ENCODE assay signal across 1 cellular context in the genomic region with DNA sequence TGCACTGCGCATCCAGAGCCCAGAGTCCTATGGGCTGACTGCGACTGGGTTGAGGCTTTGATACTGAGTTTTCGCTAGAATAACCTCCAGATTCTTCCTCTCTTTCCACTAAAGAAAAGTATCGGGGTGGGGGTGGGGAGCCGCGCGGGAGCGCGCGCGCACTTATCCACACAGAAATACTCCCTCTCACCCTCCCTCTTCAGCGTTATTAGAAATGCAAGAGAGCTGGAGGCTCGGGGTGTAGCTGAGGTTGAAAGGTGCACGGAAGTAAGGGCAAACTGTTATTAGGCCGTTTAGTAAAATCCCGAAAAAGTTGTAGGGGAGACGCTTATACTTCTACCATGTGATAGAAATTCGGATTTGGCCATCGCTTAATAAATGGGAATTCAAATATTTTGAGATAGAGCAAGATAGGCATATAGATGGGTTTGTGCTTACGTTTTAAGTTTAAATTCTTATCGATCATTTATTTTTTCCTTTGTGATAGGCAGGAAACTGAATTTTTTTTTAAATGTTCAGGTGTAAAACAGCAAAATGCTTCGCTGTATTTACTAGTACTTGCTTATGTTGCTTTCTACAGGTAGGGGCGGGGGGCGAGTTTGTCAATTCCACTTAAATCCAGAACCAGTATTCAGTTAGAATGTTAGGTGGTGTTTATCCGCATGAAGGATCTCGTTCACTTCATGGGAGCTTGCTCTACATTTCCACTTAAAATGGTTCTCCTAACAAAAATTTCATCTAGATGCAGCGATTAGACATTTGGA.
A peak's percentile ranks its signal among the peaks of the same experiment; 100 is the strongest.
TF ChIP-seq lines count a peak whose summit lies in the region.

No MANE protein-coding gene starts in this region.

TF ChIP-seq in HepG2, 621 proteins besides CTCF, POLR2A, EP300 and RAD21 (continued from another document):
- 0 out of 2 replicates have a peak, but pooled peaks have one; percentile 8 for TF ChIP-seq ZNF263 (CRISPR knock-in tag; IDR thresholded peaks at IDR 0.05)
- no peak for TF ChIP-seq HCFC1 (IDR thresholded peaks at IDR 0.05; ENCODE audit: low read depth, low read length)
- no peak for TF ChIP-seq ZNF720 (CRISPR knock-in tag; IDR thresholded peaks at IDR 0.05)
- TF ChIP-seq ZNF501 (CRISPR knock-in tag; IDR thresholded peaks at IDR 0.05), result 0 out of 2 replicates have a peak, but pooled peaks have one; percentile 2
- TF ChIP-seq MATR3 (CRISPR knock-in tag; IDR thresholded peaks at IDR 0.05), result no peak
- TF ChIP-seq, protein P1, sequence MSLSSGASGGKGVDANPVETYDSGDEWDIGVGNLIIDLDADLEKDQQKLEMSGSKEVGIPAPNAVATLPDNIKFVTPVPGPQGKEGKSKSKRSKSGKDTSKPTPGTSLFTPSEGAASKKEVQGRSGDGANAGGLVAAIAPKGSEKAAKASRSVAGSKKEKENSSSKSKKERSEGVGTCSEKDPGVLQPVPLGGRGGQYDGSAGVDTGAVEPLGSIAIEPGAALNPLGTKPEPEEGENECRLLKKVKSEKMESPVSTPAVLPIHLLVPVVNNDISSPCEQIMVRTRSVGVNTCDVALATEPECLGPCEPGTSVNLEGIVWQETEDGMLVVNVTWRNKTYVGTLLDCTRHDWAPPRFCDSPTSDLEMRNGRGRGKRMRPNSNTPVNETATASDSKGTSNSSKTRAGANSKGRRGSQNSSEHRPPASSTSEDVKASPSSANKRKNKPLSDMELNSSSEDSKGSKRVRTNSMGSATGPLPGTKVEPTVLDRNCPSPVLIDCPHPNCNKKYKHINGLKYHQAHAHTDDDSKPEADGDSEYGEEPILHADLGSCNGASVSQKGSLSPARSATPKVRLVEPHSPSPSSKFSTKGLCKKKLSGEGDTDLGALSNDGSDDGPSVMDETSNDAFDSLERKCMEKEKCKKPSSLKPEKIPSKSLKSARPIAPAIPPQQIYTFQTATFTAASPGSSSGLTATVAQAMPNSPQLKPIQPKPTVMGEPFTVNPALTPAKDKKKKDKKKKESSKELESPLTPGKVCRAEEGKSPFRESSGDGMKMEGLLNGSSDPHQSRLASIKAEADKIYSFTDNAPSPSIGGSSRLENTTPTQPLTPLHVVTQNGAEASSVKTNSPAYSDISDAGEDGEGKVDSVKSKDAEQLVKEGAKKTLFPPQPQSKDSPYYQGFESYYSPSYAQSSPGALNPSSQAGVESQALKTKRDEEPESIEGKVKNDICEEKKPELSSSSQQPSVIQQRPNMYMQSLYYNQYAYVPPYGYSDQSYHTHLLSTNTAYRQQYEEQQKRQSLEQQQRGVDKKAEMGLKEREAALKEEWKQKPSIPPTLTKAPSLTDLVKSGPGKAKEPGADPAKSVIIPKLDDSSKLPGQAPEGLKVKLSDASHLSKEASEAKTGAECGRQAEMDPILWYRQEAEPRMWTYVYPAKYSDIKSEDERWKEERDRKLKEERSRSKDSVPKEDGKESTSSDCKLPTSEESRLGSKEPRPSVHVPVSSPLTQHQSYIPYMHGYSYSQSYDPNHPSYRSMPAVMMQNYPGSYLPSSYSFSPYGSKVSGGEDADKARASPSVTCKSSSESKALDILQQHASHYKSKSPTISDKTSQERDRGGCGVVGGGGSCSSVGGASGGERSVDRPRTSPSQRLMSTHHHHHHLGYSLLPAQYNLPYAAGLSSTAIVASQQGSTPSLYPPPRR (CRISPR knock-in tag; IDR thresholded peaks at IDR 0.05; ENCODE audit: borderline replicate concordance), result no peak
- TF ChIP-seq YEATS2 (CRISPR knock-in tag; IDR thresholded peaks at IDR 0.05; ENCODE audit: borderline replicate concordance), result peak; percentile 45
- TF ChIP-seq, protein P2, sequence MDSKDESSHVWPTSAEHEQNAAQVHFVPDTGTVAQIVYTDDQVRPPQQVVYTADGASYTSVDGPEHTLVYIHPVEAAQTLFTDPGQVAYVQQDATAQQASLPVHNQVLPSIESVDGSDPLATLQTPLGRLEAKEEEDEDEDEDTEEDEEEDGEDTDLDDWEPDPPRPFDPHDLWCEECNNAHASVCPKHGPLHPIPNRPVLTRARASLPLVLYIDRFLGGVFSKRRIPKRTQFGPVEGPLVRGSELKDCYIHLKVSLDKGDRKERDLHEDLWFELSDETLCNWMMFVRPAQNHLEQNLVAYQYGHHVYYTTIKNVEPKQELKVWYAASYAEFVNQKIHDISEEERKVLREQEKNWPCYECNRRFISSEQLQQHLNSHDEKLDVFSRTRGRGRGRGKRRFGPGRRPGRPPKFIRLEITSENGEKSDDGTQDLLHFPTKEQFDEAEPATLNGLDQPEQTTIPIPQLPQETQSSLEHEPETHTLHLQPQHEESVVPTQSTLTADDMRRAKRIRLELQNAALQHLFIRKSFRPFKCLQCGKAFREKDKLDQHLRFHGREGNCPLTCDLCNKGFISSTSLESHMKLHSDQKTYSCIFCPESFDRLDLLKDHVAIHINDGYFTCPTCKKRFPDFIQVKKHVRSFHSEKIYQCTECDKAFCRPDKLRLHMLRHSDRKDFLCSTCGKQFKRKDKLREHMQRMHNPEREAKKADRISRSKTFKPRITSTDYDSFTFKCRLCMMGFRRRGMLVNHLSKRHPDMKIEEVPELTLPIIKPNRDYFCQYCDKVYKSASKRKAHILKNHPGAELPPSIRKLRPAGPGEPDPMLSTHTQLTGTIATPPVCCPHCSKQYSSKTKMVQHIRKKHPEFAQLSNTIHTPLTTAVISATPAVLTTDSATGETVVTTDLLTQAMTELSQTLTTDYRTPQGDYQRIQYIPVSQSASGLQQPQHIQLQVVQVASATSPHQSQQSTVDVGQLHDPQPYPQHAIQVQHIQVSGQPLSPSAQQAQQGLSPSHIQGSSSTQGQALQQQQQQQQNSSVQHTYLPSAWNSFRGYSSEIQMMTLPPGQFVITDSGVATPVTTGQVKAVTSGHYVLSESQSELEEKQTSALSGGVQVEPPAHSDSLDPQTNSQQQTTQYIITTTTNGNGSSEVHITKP (CRISPR knock-in tag; IDR thresholded peaks at IDR 0.05; ENCODE audit: low read depth), result peak; percentile 47; the same call in 1 of the 2 replicates
- TF ChIP-seq FOXA1 (IDR thresholded peaks at IDR 0.05), result no peak
- TF ChIP-seq FOXA1 (CRISPR knock-in tag; IDR thresholded peaks at IDR 0.05), result 0 out of 2 replicates have a peak, but pooled peaks have one; percentile 7
- TF ChIP-seq ZSCAN25 (CRISPR knock-in tag; IDR thresholded peaks at IDR 0.05), result peak; percentile 29
- peak; percentile 90; the same call in 1 of the 2 replicates for TF ChIP-seq KMT2A (CRISPR knock-in tag; IDR thresholded peaks at IDR 0.05)
- 0 out of 2 replicates have a peak, but pooled peaks have one; percentile 58 for TF ChIP-seq ZSCAN20 (CRISPR knock-in tag; IDR thresholded peaks at IDR 0.05; ENCODE audit: borderline replicate concordance)
- TF ChIP-seq ZNF337 (CRISPR knock-in tag; IDR thresholded peaks at IDR 0.05; ENCODE audit: borderline replicate concordance, low read depth), result peak; percentile 65; the same call in 1 of the 2 replicates
- TF ChIP-seq, protein P3, sequence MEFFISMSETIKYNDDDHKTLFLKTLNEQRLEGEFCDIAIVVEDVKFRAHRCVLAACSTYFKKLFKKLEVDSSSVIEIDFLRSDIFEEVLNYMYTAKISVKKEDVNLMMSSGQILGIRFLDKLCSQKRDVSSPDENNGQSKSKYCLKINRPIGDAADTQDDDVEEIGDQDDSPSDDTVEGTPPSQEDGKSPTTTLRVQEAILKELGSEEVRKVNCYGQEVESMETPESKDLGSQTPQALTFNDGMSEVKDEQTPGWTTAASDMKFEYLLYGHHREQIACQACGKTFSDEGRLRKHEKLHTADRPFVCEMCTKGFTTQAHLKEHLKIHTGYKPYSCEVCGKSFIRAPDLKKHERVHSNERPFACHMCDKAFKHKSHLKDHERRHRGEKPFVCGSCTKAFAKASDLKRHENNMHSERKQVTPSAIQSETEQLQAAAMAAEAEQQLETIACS (CRISPR knock-in tag; IDR thresholded peaks at IDR 0.05), result peak; percentile 95
- 0 out of 2 replicates have a peak, but pooled peaks have one; percentile 7 for TF ChIP-seq BRD4 (CRISPR knock-in tag; IDR thresholded peaks at IDR 0.05)
- TF ChIP-seq ZNF3 (CRISPR knock-in tag; IDR thresholded peaks at IDR 0.05), result 0 out of 2 replicates have a peak, but pooled peaks have one; percentile 54
- TF ChIP-seq, protein P4, sequence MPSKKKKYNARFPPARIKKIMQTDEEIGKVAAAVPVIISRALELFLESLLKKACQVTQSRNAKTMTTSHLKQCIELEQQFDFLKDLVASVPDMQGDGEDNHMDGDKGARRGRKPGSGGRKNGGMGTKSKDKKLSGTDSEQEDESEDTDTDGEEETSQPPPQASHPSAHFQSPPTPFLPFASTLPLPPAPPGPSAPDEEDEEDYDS (CRISPR knock-in tag; IDR thresholded peaks at IDR 0.05), result peak; percentile 46
- peak; percentile 26; the same call in 1 of the 2 replicates for TF ChIP-seq ZNF251 (CRISPR knock-in tag; IDR thresholded peaks at IDR 0.05)
- no peak for TF ChIP-seq SNRNP70 (IDR thresholded peaks at IDR 0.05; ENCODE audit: low read depth, low read length)
- peak; percentile 72; the same call in 1 of the 2 replicates for TF ChIP-seq MEF2D (CRISPR knock-in tag; IDR thresholded peaks at IDR 0.05)
- peak; percentile 74 for TF ChIP-seq RBM22 (optimal IDR thresholded peaks at IDR 0.05; ENCODE audit: low read length)
- TF ChIP-seq, protein P5, sequence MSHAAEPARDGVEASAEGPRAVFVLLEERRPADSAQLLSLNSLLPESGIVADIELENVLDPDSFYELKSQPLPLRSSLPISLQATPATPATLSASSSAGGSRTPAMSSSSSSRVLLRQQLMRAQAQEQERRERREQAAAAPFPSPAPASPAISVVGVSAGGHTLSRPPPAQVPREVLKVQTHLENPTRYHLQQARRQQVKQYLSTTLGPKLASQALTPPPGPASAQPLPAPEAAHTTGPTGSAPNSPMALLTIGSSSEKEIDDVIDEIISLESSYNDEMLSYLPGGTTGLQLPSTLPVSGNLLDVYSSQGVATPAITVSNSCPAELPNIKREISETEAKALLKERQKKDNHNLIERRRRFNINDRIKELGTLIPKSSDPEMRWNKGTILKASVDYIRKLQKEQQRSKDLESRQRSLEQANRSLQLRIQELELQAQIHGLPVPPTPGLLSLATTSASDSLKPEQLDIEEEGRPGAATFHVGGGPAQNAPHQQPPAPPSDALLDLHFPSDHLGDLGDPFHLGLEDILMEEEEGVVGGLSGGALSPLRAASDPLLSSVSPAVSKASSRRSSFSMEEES (CRISPR knock-in tag; IDR thresholded peaks at IDR 0.05), result peak; percentile 52; the same call in 1 of the 2 replicates
- no peak for TF ChIP-seq TEAD2 (CRISPR knock-in tag; IDR thresholded peaks at IDR 0.05)
- TF ChIP-seq, protein P6, sequence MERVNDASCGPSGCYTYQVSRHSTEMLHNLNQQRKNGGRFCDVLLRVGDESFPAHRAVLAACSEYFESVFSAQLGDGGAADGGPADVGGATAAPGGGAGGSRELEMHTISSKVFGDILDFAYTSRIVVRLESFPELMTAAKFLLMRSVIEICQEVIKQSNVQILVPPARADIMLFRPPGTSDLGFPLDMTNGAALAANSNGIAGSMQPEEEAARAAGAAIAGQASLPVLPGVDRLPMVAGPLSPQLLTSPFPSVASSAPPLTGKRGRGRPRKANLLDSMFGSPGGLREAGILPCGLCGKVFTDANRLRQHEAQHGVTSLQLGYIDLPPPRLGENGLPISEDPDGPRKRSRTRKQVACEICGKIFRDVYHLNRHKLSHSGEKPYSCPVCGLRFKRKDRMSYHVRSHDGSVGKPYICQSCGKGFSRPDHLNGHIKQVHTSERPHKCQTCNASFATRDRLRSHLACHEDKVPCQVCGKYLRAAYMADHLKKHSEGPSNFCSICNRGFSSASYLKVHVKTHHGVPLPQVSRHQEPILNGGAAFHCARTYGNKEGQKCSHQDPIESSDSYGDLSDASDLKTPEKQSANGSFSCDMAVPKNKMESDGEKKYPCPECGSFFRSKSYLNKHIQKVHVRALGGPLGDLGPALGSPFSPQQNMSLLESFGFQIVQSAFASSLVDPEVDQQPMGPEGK (CRISPR knock-in tag; IDR thresholded peaks at IDR 0.05), result peak; percentile 71
